Comparison of ENCODE assay signal across 9 cellular contexts in the genomic region with DNA sequence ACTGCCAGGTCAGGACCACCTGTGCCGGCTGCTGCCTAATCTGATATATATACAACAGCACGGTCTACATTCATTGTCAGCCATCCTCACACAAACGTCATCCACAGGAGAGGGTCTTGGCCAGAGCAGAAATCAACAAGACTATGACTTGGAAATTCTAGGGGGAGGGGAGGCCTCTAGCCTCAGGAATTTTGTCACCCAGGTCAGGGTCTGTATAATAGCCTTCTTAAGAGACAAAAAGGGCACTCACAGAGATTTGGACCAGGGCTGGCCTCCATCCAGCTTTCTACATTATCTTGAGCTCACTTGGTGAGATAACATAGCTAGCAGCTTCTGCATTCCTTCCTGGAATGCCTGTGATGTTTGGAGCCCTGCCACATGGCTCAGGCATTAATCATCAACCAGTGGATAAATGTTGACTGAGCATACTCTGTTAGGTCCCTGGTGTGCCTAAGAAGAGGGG. TPM values are rescaled to one million over a fixed set of nuclear protein-coding genes. Genes with fewer than 3 reads are reported as not detected.
DNase-seq lines count a peak whose midpoint lies in the region; ATAC-seq and TF ChIP-seq lines count a peak whose summit lies in the region.
"Had no signal": no experiment of that assay in that cellular context is flagged by ENCODE, and none has a peak within 500 bp of the region (broad histone marks: within the 10 kb centered on the region; RNA-seq: fewer than 3 reads in every experiment).

No MANE protein-coding gene starts in this region.

- H3K4me3 Mint-ChIP-seq in CD8-positive, alpha-beta T cell: no peak overlapping the region

- H3K27me3 ChIP-seq in thoracic aorta (replicated peaks; ENCODE audit: insufficient read depth): no peaks in the 10 kb centered on the region
- H3K27me3 ChIP-seq in suprapubic skin: no peaks in the 10 kb centered on the region
- H3K27me3 ChIP-seq in CD8-positive, alpha-beta T cell (ENCODE audit: insufficient read depth, low read length): peaks cover 7% of the 10 kb centered on the region

- H3K9me3 Mint-ChIP-seq in CD8-positive, alpha-beta T cell: no peaks in the 10 kb centered on the region

- no peaks in the 10 kb centered on the region for H3K36me3 Mint-ChIP-seq in CD8-positive, alpha-beta T cell

- intact Hi-C loops in head of caudate nucleus (cut with DNase I): no loop called here
- intact Hi-C loops in CD8-positive, alpha-beta T cell (cut with DNase I, micrococcal nuclease): no loop called here

- CTCF ChIA-PET in CD8-positive, alpha-beta T cell (lab: Charles Lee): no interaction called here

- whole genome bisulfite sequencing in suprapubic skin: 64% methylated on average over 3 of the region's 3 CpGs

- ATAC-seq in thoracic aorta (ENCODE audit: insufficient number of reproducible peaks, low FRiP score, low read depth): peak; percentile 72
- no peak for ATAC-seq in CD8-positive, alpha-beta T cell

- TF ChIP-seq CTCF in astrocyte of the spinal cord (IDR thresholded peaks at IDR 0.05; ENCODE audit: low read depth, low read length): no peak
- no peak for TF ChIP-seq CTCF in thoracic aorta (IDR thresholded peaks at IDR 0.05)
- no peak for TF ChIP-seq CTCF in suprapubic skin (IDR thresholded peaks at IDR 0.05)
- no peak for TF ChIP-seq CTCF in CD8-positive, alpha-beta T cell (IDR thresholded peaks at IDR 0.05)

- no peak overlapping the region for H3K27ac Mint-ChIP-seq in CD8-positive, alpha-beta T cell

- in situ Hi-C loops in astrocyte of the spinal cord (cut with HindIII; ENCODE audit: low sequenced_read_pairs): no loop called here

- TF ChIP-seq EP300 in suprapubic skin (IDR thresholded peaks at IDR 0.05): no peak

- H3K4me3 ChIP-seq in astrocyte of the spinal cord (ENCODE audit: low read depth, low read length) (no peak overlapping the region), thoracic aorta (no peak overlapping the region), suprapubic skin (no peak overlapping the region)
- no peak overlapping the region for H3K4me3 ChIP-seq in CD8-positive, alpha-beta T cell (ENCODE audit: low read depth, low read length)

- H3K4me1 ChIP-seq in thoracic aorta (ENCODE audit: control insufficient read depth in 1 of 2, low read depth in 2 of 2) (peaks cover 23 to 49% of the 10 kb centered on the region in 2 donors), suprapubic skin (peaks cover under 1% of the 10 kb centered on the region)
- H3K4me1 ChIP-seq in CD8-positive, alpha-beta T cell (ENCODE audit: insufficient read depth, low read length): no peaks in the 10 kb centered on the region

- H3K27ac ChIP-seq in thoracic aorta (peak overlapping the region in 1 of 2 donors; percentile 43), suprapubic skin (no peak overlapping the region)
- no peak overlapping the region for H3K27ac ChIP-seq in CD8-positive, alpha-beta T cell (ENCODE audit: low read depth, low read length)

- H3K4me1 Mint-ChIP-seq in CD8-positive, alpha-beta T cell (ENCODE audit: low read depth): no peaks in the 10 kb centered on the region

- H3K36me3 ChIP-seq in thoracic aorta (no peaks in the 10 kb centered on the region), suprapubic skin (no peaks in the 10 kb centered on the region)
- no peaks in the 10 kb centered on the region for H3K36me3 ChIP-seq in CD8-positive, alpha-beta T cell (ENCODE audit: insufficient read depth, low read length)

- H3K9me3 ChIP-seq in thoracic aorta (no peaks in the 10 kb centered on the region), suprapubic skin (no peaks in the 10 kb centered on the region)
- no peaks in the 10 kb centered on the region for H3K9me3 ChIP-seq in CD8-positive, alpha-beta T cell (ENCODE audit: low read length)

- DNase-seq in HS-5 (ENCODE audit: low read depth): peak; percentile 80
- DNase-seq in astrocyte of the spinal cord (ENCODE audit: low read depth, low spot score): peak; percentile 91
- DNase-seq in iPS-NIHi11 (ENCODE audit: low spot score): peak; percentile 26
- DNase-seq in thoracic aorta (ENCODE audit: low spot score): peak; percentile 71
- DNase-seq in NCI-H2081 treated with DMSO at 0.1 percent for 48 hours (lab: John Stamatoyannopoulos, UW): no peak
- DNase-seq in head of caudate nucleus: no peak
- DNase-seq in suprapubic skin (ENCODE audit: low spot score in 2 of 2): no peak
- no peak for DNase-seq in CD8-positive, alpha-beta T cell
- DNase-seq: NCI-H146 had no signal

- peaks cover 42% of the 10 kb centered on the region for H3K27me3 Mint-ChIP-seq in CD8-positive, alpha-beta T cell (ENCODE audit: low read depth)

- no peak for TF ChIP-seq POLR2A in suprapubic skin (IDR thresholded peaks at IDR 0.05)

- POLR2A ChIA-PET in CD8-positive, alpha-beta T cell (lab: Charles Lee): no interaction called here

RNA-seq across cellular contexts. Expression of gene CTIF, which starts 50.4 kb away (rescaled TPM):
- total RNA-seq in thoracic aorta: 100 to 1,000 TPM in 1 of 2 donors, 10 to 100 TPM in 1; 63.3 to 125 TPM
- 10 to 100 TPM; 29.0 to 61.5 (median 37.7) TPM for total RNA-seq in suprapubic skin
- 1 to 10 TPM; 2.0 to 3.0 TPM for total RNA-seq in CD8-positive, alpha-beta T cell

Comparison
In these comparisons a context has a peak if more than half of its experiments do, and no peak if none do; other contexts are left out.
1. DNase-seq: peak in HS-5 (single experiment), astrocyte of the spinal cord (single experiment), iPS-NIHi11 (single experiment) and thoracic aorta (single experiment); none in NCI-H2081 treated with DMSO at 0.1 percent for 48 hours (single experiment), head of caudate nucleus (0 of 42), suprapubic skin (0 of 2) and CD8-positive, alpha-beta T cell (0 of 7).
2. RNA of gene CTIF, which starts 50.4 kb away (total RNA-seq): 63.3 to 125 TPM in thoracic aorta and 29.0 to 61.5 TPM in suprapubic skin; 2.0 to 3.0 TPM in CD8-positive, alpha-beta T cell; every median in the first group is over 4 times any median in the second.